31 cellular contexts compared by ENCODE assay signal in genomic region chr7:157268540-157268939, GRCh38.
DNase-seq lines count a peak whose midpoint lies in the region; ATAC-seq and TF ChIP-seq lines count a peak whose summit lies in the region.
"Had no signal": no experiment of that assay in that cellular context is flagged by ENCODE, and none has a peak within 500 bp of the region (broad histone marks: within the 10 kb centered on the region; RNA-seq: fewer than 3 reads in every experiment).

No MANE protein-coding gene starts in this region.

- peaks cover 0 to 26% (median 15%) of the 10 kb centered on the region in 12 donors for H3K4me1 ChIP-seq in heart left ventricle

- DNase-seq in activated CD8-positive, alpha-beta memory T cell treated with anti-CD3 and anti-CD28 coated beads for 24 hours = peak; percentile 40
- DNase-seq in activated CD8-positive, alpha-beta memory T cell treated with anti-CD3 and anti-CD28 coated beads, Interleukin-2, amount 50 U/mL, for 4 hours = no peak
- peak; percentile 47 for DNase-seq in sciatic nerve (ENCODE audit: low spot score)
- DNase-seq in globus pallidus (ENCODE audit: low spot score) = no peak
- DNase-seq in heart left ventricle = no peak
- DNase-seq: activated naive CD4-positive, alpha-beta T cell treated with anti-CD3 and anti-CD28 coated beads, Interleukin-2, amount 10 ng/mL, durations not matched to agents 7 days and 5 days; amniotic stem cell; Calu3; colonic mucosa; DMS79 treated with DMSO at 0.1 percent for 48 hours; effector memory CD4-positive, alpha-beta T cell; esophagus squamous epithelium; hypothalamus; immature natural killer cell; mesendoderm; naive B cell; NCI-H1105; NCI-H187 treated with DMSO at 0.1 percent for 48 hours; NCI-H69; occipital lobe; T-helper 1 cell had no signal

- intact Hi-C loops in sciatic nerve (cut with DNase I) (no loop called here), heart left ventricle (cut with DNase I) (no loop called here)

- TF ChIP-seq POLR2A in heart left ventricle (IDR thresholded peaks at IDR 0.05) = no peak

- H3K27ac ChIP-seq in VCaP (peak overlapping the region; percentile 72), heart left ventricle (no peak overlapping the region)
- H3K27ac ChIP-seq: 22Rv1, colonic mucosa, esophagus squamous epithelium, gastroesophageal sphincter, left lung, Peyer's patch, SJSA1, skin epidermis, tibial artery had no signal

- peak; percentile 54 for ATAC-seq in esophagus mucosa
- ATAC-seq in sciatic nerve = no peak
- no peak for ATAC-seq in HG03432 (IDR thresholded peaks at IDR 0.05; ENCODE audit: unreplicated experiment)
- no peak for ATAC-seq in heart left ventricle
- ATAC-seq: gastroesophageal sphincter, left lung had no signal

- no peak overlapping the region for H3K4me3 ChIP-seq in heart left ventricle
- H3K4me3 ChIP-seq: colonic mucosa, esophagus squamous epithelium, gastroesophageal sphincter, left lung, Peyer's patch, SJSA1, skin epidermis, tibial artery had no signal

- peaks cover 3 to 76% (median 65%) of the 10 kb centered on the region in 9 donors for H3K36me3 ChIP-seq in heart left ventricle
- H3K36me3 ChIP-seq: colonic mucosa had no signal

- no peaks in the 10 kb centered on the region for H3K27me3 ChIP-seq in heart left ventricle
- H3K27me3 ChIP-seq: colonic mucosa, esophagus squamous epithelium, gastroesophageal sphincter, left lung, Peyer's patch, SJSA1, tibial artery had no signal

- no peaks in the 10 kb centered on the region for H3K9me3 ChIP-seq in heart left ventricle
- H3K9me3 ChIP-seq: colonic mucosa, esophagus squamous epithelium, gastroesophageal sphincter, left lung, Peyer's patch, SJSA1, tibial artery had no signal

- TF ChIP-seq CTCF in VCaP (conservative IDR thresholded peaks at IDR 0.05) = no peak
- no peak for TF ChIP-seq CTCF in heart left ventricle (IDR thresholded peaks at IDR 0.05)

- 77 to 80% (median 79%) methylated on average over 11 to 13 of the region's 13 CpGs for WGBS in heart left ventricle, 4 donors

Comparison
In these comparisons a context has a peak if more than half of its experiments do, and no peak if none do; other contexts are left out.
1. DNase-seq: peak in activated CD8-positive, alpha-beta memory T cell treated with anti-CD3 and anti-CD28 coated beads for 24 hours (single experiment) and sciatic nerve (single experiment); none in activated CD8-positive, alpha-beta memory T cell treated with anti-CD3 and anti-CD28 coated beads, Interleukin-2, amount 50 U/mL, for 4 hours (single experiment), globus pallidus (single experiment) and heart left ventricle (0 of 5).